8 cellular contexts compared by ENCODE assay signal in the genomic region with DNA sequence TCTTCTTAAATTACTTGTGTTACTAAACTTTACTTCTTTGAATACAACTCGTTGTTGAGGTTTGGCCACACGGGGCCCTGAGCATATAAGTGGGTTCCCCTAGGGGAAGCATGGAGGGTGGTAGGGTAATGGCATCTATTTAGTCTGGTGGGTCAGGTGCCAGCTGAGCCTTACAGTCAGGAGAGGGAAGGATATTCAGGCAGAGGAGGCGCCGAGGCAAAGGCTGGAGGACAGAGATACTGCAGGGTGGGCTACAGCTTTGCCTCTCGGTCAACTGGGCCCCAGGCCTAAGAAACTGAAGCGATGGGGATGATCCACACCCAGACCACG. TPM values are rescaled to one million over a fixed set of nuclear protein-coding genes. Genes with fewer than 3 reads are reported as not detected.
DNase-seq lines count a peak whose midpoint lies in the region; ATAC-seq, FAIRE-seq and TF ChIP-seq lines count a peak whose summit lies in the region.

No MANE protein-coding gene starts in this region.

- intact Hi-C loops in mammary epithelial cell (cut with micrococcal nuclease): loop anchor here (1.0 to 5.0 kb wide), 3 partner anchors 57 to 361 kb away; partner anchors contain the start of gene SZRD1

- H3K79me2 ChIP-seq in mammary epithelial cell (ENCODE audit: insufficient read depth, low read length): peaks cover 43% of the 10 kb centered on the region

- H3K9me3 ChIP-seq in HUES64 (ENCODE audit: insufficient read depth, low read depth, low read length) (no peaks in the 10 kb centered on the region), mammary epithelial cell (replicated peaks; ENCODE audit: insufficient read depth, low read length) (no peaks in the 10 kb centered on the region)

- peak; percentile 28 for ATAC-seq in activated CD8-positive, alpha-beta memory T cell treated with anti-CD3 and anti-CD28 coated beads, Interleukin-2, amount 10 ng/mL, durations not matched to agents 7 days and 5 days
- no peak for ATAC-seq in omental fat pad (ENCODE audit: low FRiP score)

- CTCF ChIA-PET in activated CD8-positive, alpha-beta memory T cell treated with anti-CD3 and anti-CD28 coated beads, Interleukin-2, amount 10 ng/mL, durations not matched to agents 7 days and 5 days (lab: Charles Lee): interaction anchor here (0.7 to 3.0 kb wide), 27 partner anchors 9 to 361 kb away, joined by 3 to 19 read pairs (median 4); partner anchors contain the start of genes CPLANE2, FBXO42 and SZRD1
- CTCF ChIA-PET in mammary epithelial cell (lab: Charles Lee; ENCODE audit: low non-redundant PET): no interaction called here

- H3K4me3 ChIP-seq in HUES64 (ENCODE audit: low read length) (peak overlapping the region; percentile 76), mammary epithelial cell (replicated peaks in 1 of 3; ENCODE audit: insufficient read depth in 1 of 3, low read depth in 2 of 3, low read length in 3 of 3) (peak overlapping the region in 2 of 3 experiments; percentile 23 to 76)

- H3K4me1 ChIP-seq in HUES64 (ENCODE audit: insufficient read depth, low read length) (no peaks in the 10 kb centered on the region), mammary epithelial cell (ENCODE audit: insufficient read depth, low read length) (peaks cover 5% of the 10 kb centered on the region)

- peaks cover 12% of the 10 kb centered on the region for H3K36me3 Mint-ChIP-seq in activated CD8-positive, alpha-beta memory T cell treated with anti-CD3 and anti-CD28 coated beads, Interleukin-2, amount 10 ng/mL, durations not matched to agents 7 days and 5 days

- TF ChIP-seq CTCF in mammary epithelial cell (conservative IDR thresholded peaks at IDR 0.05 in 1 of 2, IDR thresholded peaks at IDR 0.05 in 1 of 2; ENCODE audit: extremely low read depth in 1 of 2, insufficient read depth in 1 of 2, low read depth in 1 of 2, low read length in 2 of 2): no peak
- TF ChIP-seq CTCF in omental fat pad (IDR thresholded peaks at IDR 0.05): no peak

- 0 out of 2 replicates have a peak, but pooled peaks cover 4% of the 10 kb centered on the region for H3K27me3 ChIP-seq in HUES64 (ENCODE audit: insufficient read depth, low read length)
- H3K27me3 ChIP-seq in mammary epithelial cell (ENCODE audit: insufficient read depth, low read length): no peaks in the 10 kb centered on the region

- no peak for DNase-seq in activated CD8-positive, alpha-beta memory T cell treated with anti-CD3 and anti-CD28 coated beads, Interleukin-2, amount 10 ng/mL, durations not matched to agents 7 days and 5 days
- DNase-seq in activated CD8-positive, alpha-beta memory T cell treated with anti-CD3 and anti-CD28 coated beads for 24 hours: no peak
- DNase-seq in mammary epithelial cell (no peak), middle frontal gyrus (ENCODE audit: extremely low spot score, low spot score) (peak; percentile 8), omental fat pad (ENCODE audit: low spot score) (no peak), EL (no peak), GM12892 (ENCODE audit: insufficient read length) (no peak)

- dilution Hi-C loops in mammary epithelial cell (cut with HindIII; ENCODE audit: low sequenced_read_pairs): no loop called here

- no peaks in the 10 kb centered on the region for H4K20me1 ChIP-seq in mammary epithelial cell (ENCODE audit: insufficient read depth, low read length)

- H3K9ac ChIP-seq in HUES64 (ENCODE audit: low read depth, low read length): peak overlapping the region; percentile 71
- H3K9ac ChIP-seq in mammary epithelial cell (ENCODE audit: insufficient read depth, low read length): peak overlapping the region; percentile 34

- peak overlapping the region; percentile 85 for H3K4me3 Mint-ChIP-seq in activated CD8-positive, alpha-beta memory T cell treated with anti-CD3 and anti-CD28 coated beads, Interleukin-2, amount 10 ng/mL, durations not matched to agents 7 days and 5 days

- H3K4me2 ChIP-seq in mammary epithelial cell (ENCODE audit: insufficient read depth, low read depth, low read length): peak overlapping the region; percentile 75

- no peak for TF ChIP-seq POLR2A in GM12892 (IDR thresholded peaks at IDR 0.05; ENCODE audit: low read depth, low read length)

- in situ Hi-C loops in mammary epithelial cell (cut with MboI; ENCODE audit: low sequenced_read_pairs in 2 of 2): no loop called here

- BruUV-seq in mammary epithelial cell (replicated peaks; lab: Mats Ljungman, UMichigan): no TSS peak

- H3K9me3 Mint-ChIP-seq in activated CD8-positive, alpha-beta memory T cell treated with anti-CD3 and anti-CD28 coated beads, Interleukin-2, amount 10 ng/mL, durations not matched to agents 7 days and 5 days (ENCODE audit: low read depth): no peaks in the 10 kb centered on the region

- H3K27me3 Mint-ChIP-seq in activated CD8-positive, alpha-beta memory T cell treated with anti-CD3 and anti-CD28 coated beads, Interleukin-2, amount 10 ng/mL, durations not matched to agents 7 days and 5 days: peaks cover under 1% of the 10 kb centered on the region

- no peak for FAIRE-seq in GM12892 (lab: Jason Lieb, UNC)

- peak overlapping the region; percentile 97 for H2AFZ ChIP-seq in mammary epithelial cell (ENCODE audit: low read depth, low read length)

- WGBS in HUES64: 41% methylated on average over 7 of the region's 7 CpGs
- 22% methylated on average over 3 of the region's 7 CpGs for WGBS in mammary epithelial cell (ENCODE audit: low coverage, missing lambda C conversion rate)

- H3K36me3 ChIP-seq in HUES64 (ENCODE audit: insufficient read depth, low read length) (peaks cover 19% of the 10 kb centered on the region), mammary epithelial cell (ENCODE audit: insufficient read depth, low read length) (no peaks in the 10 kb centered on the region)

- no peak overlapping the region for H3K27ac ChIP-seq in HUES64 (ENCODE audit: low read depth, low read length)
- peak overlapping the region; percentile 79 for H3K27ac ChIP-seq in mammary epithelial cell (ENCODE audit: insufficient read depth, low read depth, low read length)

- peak overlapping the region; percentile 92 for H3K27ac Mint-ChIP-seq in activated CD8-positive, alpha-beta memory T cell treated with anti-CD3 and anti-CD28 coated beads, Interleukin-2, amount 10 ng/mL, durations not matched to agents 7 days and 5 days

- peaks cover 37% of the 10 kb centered on the region for H3K4me1 Mint-ChIP-seq in activated CD8-positive, alpha-beta memory T cell treated with anti-CD3 and anti-CD28 coated beads, Interleukin-2, amount 10 ng/mL, durations not matched to agents 7 days and 5 days

RNA-seq across cellular contexts. Expression of gene NECAP2, which starts 0.4 kb away (rescaled TPM):
- total RNA-seq in activated CD8-positive, alpha-beta memory T cell treated with anti-CD3 and anti-CD28 coated beads, Interleukin-2, amount 10 ng/mL, durations not matched to agents 7 days and 5 days: 10 to 100 TPM; 71.0 to 88.3 TPM
- polyA plus RNA-seq in HUES64 (2013, experiment 1 of 2): 25.6 TPM
- 29.9 TPM for polyA plus RNA-seq in HUES64 (2013, experiment 2 of 2)
- total RNA-seq in mammary epithelial cell (10 to 100 TPM; 55.1 to 75.8 TPM), omental fat pad (10 to 100 TPM; 46.9 to 89.5 (median 60.4) TPM)
- 67.3 TPM for polyA plus RNA-seq in mammary epithelial cell
- 52.4 TPM for polyA minus RNA-seq in mammary epithelial cell
- polyA plus RNA-seq in GM12892 (2012; ENCODE audit: missing spikeins): 86.2 TPM

RNA-seq across cellular contexts. Expression of gene SPATA21, which starts 2.9 kb away (rescaled TPM):
- not detected for total RNA-seq in activated CD8-positive, alpha-beta memory T cell treated with anti-CD3 and anti-CD28 coated beads, Interleukin-2, amount 10 ng/mL, durations not matched to agents 7 days and 5 days
- not detected for polyA plus RNA-seq in HUES64 (2013, experiment 1 of 2)
- polyA plus RNA-seq in HUES64 (2013, experiment 2 of 2): not detected
- total RNA-seq in mammary epithelial cell (not detected), omental fat pad (not detected)
- not detected for polyA plus RNA-seq in mammary epithelial cell
- not detected for polyA minus RNA-seq in mammary epithelial cell
- 0.61 TPM for polyA plus RNA-seq in GM12892 (2012; ENCODE audit: missing spikeins)
